7 cellular contexts compared by ENCODE assay signal in the genomic region with DNA sequence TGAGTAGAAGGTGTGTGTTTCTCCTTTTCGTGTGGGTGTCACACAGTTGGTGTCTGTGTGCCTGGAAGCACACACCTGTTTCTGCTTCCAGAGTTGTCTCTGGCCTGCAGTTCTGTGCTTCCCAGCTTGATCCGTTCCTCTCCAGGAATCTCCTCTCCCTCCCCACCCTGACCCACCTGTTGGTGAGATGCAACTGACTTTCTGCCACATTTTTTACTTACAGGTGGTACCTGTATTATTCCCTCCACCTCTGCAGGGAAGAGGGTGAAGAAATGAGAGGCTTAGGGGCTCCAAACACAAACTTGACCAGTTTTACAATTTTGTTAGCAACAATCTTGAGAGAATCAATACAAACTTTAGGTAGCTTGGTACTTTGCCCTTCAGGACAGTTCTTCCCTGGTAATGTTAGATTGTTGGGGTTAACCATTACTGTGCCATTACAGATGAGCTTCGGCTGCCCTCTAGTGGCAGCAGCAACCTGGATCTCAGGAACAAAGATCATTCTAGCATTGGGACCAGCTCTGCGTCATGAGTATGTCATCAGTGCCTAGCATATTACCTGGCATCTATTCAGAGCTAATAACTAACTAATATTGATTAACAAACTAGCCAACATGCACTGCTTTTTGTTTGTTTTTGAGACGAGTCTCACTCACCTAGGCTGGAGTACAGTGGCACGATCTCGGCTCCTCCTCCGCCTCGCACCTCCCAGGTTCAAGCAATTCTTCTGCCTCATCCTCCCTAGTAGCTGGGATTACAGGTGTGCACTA. TPM values are rescaled to one million over a fixed set of nuclear protein-coding genes. Genes with fewer than 3 reads are reported as not detected.
DNase-seq lines count a peak whose midpoint lies in the region; ATAC-seq and TF ChIP-seq lines count a peak whose summit lies in the region.
"Not testable (repeated sequence)": the region's sequence is repeated elsewhere in the genome, so short reads cannot be mapped to it uniquely, and the experiment has no call there.

No MANE protein-coding gene starts in this region.

- H3K27ac ChIP-seq in adrenal gland = peak overlapping the region in 2 of 5 donors; percentile 31

- 62 to 65% (median 64%) methylated on average over 8 to 9 of the region's 9 CpGs for WGBS in adrenal gland, 4 donors

- H3K27me3 ChIP-seq in adrenal gland = not testable (repeated sequence)

- H3K9me3 ChIP-seq in adrenal gland (replicated peaks in 1 of 3) = not testable (repeated sequence)

- intact Hi-C loops in adrenal gland (cut with DNase I); Right ventricle myocardium superior (cut with DNase I): not testable (repeated sequence)

- TF ChIP-seq CTCF in adrenal gland (IDR thresholded peaks at IDR 0.05) = peak; percentile 57 to 81 (median 78)

- H3K36me3 ChIP-seq in adrenal gland (replicated peaks in 1 of 2) = peaks cover 0 to 14% of the 10 kb centered on the region in 2 donors

- DNase-seq in NCI-H1105 treated with DMSO at 0.1 percent for 48 hours (lab: John Stamatoyannopoulos, UW) = peak; percentile 17
- DNase-seq in T-helper 2 cell = peak in 3 of 5 experiments; percentile 41 to 56 (median 48)
- peak; percentile 57 to 91 (median 75) for DNase-seq in adrenal gland
- DNase-seq in Right ventricle myocardium superior = peak; percentile 77
- peak; percentile 33 for DNase-seq in retina

- not testable (repeated sequence) for TF ChIP-seq POLR2A in adrenal gland (IDR thresholded peaks at IDR 0.05)

- H3K4me1 ChIP-seq in adrenal gland (replicated peaks in 1 of 2) = peaks cover 8 to 35% of the 10 kb centered on the region in 2 donors

- H3K4me3 ChIP-seq in adrenal gland = not testable (repeated sequence)

- ATAC-seq in GM18502 (IDR thresholded peaks at IDR 0.05; ENCODE audit: poor library complexity, unreplicated experiment) = peak; percentile 89
- ATAC-seq in HG02885 (IDR thresholded peaks at IDR 0.05; ENCODE audit: poor library complexity, unreplicated experiment) = peak; percentile 71
- peak; percentile 86 for ATAC-seq in Right ventricle myocardium superior (ENCODE audit: poor library complexity)

RNA-seq across cellular contexts. Expression of a gene that starts 10.0 kb away (rescaled TPM):
- 10 to 100 TPM; 16.2 to 44.3 (median 25.7) TPM for total RNA-seq in adrenal gland
- polyA plus RNA-seq in adrenal gland = 10 to 100 TPM; 19.7 to 31.0 (median 23.2) TPM
- 14.4 TPM for total RNA-seq in Right ventricle myocardium superior

RNA-seq across cellular contexts. Expression of a gene that starts 54.3 kb away (rescaled TPM):
- total RNA-seq in adrenal gland = 1 to 10 TPM in 7 of 8 donors, under 1 TPM in 1; 0.55 to 3.7 (median 2.1) TPM
- polyA plus RNA-seq in adrenal gland = 1 to 10 TPM in 2 of 3 donors, under 1 TPM in 1; 0.16 to 5.5 (median 3.3) TPM
- 0.78 TPM for total RNA-seq in Right ventricle myocardium superior

Comparison
In these comparisons a context has a peak if more than half of its experiments do, and no peak if none do; other contexts are left out.
1. DNase-seq: peak in every context shown above with its lines; median percentile 77 in Right ventricle myocardium superior; 75 in adrenal gland; 48 in T-helper 2 cell; 33 in retina; 17 in NCI-H1105 treated with DMSO at 0.1 percent for 48 hours.